1 cellular context compared by ENCODE assay signal in the genomic region with DNA sequence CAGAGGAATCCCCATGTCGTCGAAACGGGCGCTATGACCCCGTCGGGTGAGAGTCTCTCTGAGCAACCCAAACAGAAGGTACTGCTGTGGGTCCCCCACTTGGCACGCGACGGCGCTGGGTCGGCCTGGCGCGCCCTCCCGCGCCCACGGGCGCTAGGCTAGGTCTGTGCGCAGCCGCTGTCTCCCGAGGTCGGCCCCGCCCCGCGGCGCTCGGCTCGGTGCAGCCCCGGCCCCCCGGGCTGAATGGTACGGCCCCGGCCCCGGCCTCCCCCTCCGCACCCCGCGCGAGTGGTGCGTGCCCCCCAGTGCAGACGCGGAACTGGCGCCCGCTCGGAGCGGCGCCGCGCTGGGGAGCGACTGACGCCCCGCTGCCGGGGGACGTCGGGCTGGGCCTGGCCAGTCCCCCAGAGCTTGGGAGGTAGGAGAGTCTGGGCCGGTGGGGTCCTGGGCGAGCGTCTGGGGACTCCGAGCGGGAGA.
TF ChIP-seq lines count a peak whose summit lies in the region.

A gene (plus strand): TSS at position 305 of the 477 bp plus-strand sequence.

TF ChIP-seq in HEK293, 187 proteins besides CTCF, POLR2A, EP300 and RAD21 (continued from another document and continues in another):
- TF ChIP-seq, protein P1, sequence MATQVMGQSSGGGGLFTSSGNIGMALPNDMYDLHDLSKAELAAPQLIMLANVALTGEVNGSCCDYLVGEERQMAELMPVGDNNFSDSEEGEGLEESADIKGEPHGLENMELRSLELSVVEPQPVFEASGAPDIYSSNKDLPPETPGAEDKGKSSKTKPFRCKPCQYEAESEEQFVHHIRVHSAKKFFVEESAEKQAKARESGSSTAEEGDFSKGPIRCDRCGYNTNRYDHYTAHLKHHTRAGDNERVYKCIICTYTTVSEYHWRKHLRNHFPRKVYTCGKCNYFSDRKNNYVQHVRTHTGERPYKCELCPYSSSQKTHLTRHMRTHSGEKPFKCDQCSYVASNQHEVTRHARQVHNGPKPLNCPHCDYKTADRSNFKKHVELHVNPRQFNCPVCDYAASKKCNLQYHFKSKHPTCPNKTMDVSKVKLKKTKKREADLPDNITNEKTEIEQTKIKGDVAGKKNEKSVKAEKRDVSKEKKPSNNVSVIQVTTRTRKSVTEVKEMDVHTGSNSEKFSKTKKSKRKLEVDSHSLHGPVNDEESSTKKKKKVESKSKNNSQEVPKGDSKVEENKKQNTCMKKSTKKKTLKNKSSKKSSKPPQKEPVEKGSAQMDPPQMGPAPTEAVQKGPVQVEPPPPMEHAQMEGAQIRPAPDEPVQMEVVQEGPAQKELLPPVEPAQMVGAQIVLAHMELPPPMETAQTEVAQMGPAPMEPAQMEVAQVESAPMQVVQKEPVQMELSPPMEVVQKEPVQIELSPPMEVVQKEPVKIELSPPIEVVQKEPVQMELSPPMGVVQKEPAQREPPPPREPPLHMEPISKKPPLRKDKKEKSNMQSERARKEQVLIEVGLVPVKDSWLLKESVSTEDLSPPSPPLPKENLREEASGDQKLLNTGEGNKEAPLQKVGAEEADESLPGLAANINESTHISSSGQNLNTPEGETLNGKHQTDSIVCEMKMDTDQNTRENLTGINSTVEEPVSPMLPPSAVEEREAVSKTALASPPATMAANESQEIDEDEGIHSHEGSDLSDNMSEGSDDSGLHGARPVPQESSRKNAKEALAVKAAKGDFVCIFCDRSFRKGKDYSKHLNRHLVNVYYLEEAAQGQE (tag by site-specific recombination; IDR thresholded peaks at IDR 0.05) = no peak
- TF ChIP-seq, protein P2, sequence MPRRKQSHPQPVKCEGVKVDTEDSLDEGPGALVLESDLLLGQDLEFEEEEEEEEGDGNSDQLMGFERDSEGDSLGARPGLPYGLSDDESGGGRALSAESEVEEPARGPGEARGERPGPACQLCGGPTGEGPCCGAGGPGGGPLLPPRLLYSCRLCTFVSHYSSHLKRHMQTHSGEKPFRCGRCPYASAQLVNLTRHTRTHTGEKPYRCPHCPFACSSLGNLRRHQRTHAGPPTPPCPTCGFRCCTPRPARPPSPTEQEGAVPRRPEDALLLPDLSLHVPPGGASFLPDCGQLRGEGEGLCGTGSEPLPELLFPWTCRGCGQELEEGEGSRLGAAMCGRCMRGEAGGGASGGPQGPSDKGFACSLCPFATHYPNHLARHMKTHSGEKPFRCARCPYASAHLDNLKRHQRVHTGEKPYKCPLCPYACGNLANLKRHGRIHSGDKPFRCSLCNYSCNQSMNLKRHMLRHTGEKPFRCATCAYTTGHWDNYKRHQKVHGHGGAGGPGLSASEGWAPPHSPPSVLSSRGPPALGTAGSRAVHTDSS (tag by site-specific recombination; IDR thresholded peaks at IDR 0.05) = no peak
- no peak for TF ChIP-seq EGR2 (tag by site-specific recombination; IDR thresholded peaks at IDR 0.05; ENCODE audit: low read depth)
- TF ChIP-seq OVOL3 (tag by site-specific recombination; IDR thresholded peaks at IDR 0.05) = no peak
- TF ChIP-seq HOXD13 (CRISPR knock-in tag; IDR thresholded peaks at IDR 0.05; ENCODE audit: borderline replicate concordance) = no peak
- TF ChIP-seq ZNF214 (tag by site-specific recombination; IDR thresholded peaks at IDR 0.05; ENCODE audit: borderline replicate concordance) = no peak
- no peak; the same call in 1 of the 2 replicates for TF ChIP-seq ZIC2 (tag by site-specific recombination; IDR thresholded peaks at IDR 0.05)
- TF ChIP-seq ZNF843 (tag by site-specific recombination; IDR thresholded peaks at IDR 0.05) = no peak
- TF ChIP-seq, protein P3, sequence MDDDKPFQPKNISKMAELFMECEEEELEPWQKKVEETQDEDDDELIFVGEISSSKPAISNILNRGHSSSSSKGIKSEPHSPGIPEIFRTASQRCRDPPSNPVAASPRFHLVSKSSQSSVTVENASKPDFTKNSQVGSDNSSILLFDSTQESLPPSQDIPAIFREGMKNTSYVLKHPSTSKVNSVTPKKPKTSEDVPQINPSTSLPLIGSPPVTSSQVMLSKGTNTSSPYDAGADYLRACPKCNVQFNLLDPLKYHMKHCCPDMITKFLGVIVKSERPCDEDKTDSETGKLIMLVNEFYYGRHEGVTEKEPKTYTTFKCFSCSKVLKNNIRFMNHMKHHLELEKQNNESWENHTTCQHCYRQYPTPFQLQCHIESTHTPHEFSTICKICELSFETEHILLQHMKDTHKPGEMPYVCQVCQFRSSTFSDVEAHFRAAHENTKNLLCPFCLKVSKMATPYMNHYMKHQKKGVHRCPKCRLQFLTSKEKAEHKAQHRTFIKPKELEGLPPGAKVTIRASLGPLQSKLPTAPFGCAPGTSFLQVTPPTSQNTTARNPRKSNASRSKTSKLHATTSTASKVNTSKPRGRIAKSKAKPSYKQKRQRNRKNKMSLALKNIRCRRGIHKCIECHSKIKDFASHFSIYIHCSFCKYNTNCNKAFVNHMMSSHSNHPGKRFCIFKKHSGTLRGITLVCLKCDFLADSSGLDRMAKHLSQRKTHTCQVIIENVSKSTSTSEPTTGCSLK (tag by site-specific recombination; IDR thresholded peaks at IDR 0.05) = no peak
- no peak for TF ChIP-seq ZNF16 (tag by site-specific recombination; IDR thresholded peaks at IDR 0.05; ENCODE audit: low read depth)
- no peak for TF ChIP-seq ZNF776 (tag by site-specific recombination; IDR thresholded peaks at IDR 0.05; ENCODE audit: borderline replicate concordance)
- TF ChIP-seq ZNF239 (tag by site-specific recombination; IDR thresholded peaks at IDR 0.05) = no peak
- TF ChIP-seq ZNF48 (tag by site-specific recombination; IDR thresholded peaks at IDR 0.05) = no peak
- no peak for TF ChIP-seq ZNF558 (tag by site-specific recombination; IDR thresholded peaks at IDR 0.05)
- no peak for TF ChIP-seq ZNF274 (IDR thresholded peaks at IDR 0.05; ENCODE audit: low read length)
- no peak for TF ChIP-seq ZNF274 (tag by site-specific recombination; IDR thresholded peaks at IDR 0.05; ENCODE audit: borderline replicate concordance)
- TF ChIP-seq ZNF184 (tag by site-specific recombination; IDR thresholded peaks at IDR 0.05) = no peak
- TF ChIP-seq, protein P4, sequence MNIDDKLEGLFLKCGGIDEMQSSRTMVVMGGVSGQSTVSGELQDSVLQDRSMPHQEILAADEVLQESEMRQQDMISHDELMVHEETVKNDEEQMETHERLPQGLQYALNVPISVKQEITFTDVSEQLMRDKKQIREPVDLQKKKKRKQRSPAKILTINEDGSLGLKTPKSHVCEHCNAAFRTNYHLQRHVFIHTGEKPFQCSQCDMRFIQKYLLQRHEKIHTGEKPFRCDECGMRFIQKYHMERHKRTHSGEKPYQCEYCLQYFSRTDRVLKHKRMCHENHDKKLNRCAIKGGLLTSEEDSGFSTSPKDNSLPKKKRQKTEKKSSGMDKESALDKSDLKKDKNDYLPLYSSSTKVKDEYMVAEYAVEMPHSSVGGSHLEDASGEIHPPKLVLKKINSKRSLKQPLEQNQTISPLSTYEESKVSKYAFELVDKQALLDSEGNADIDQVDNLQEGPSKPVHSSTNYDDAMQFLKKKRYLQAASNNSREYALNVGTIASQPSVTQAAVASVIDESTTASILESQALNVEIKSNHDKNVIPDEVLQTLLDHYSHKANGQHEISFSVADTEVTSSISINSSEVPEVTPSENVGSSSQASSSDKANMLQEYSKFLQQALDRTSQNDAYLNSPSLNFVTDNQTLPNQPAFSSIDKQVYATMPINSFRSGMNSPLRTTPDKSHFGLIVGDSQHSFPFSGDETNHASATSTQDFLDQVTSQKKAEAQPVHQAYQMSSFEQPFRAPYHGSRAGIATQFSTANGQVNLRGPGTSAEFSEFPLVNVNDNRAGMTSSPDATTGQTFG (tag by site-specific recombination; IDR thresholded peaks at IDR 0.05; ENCODE audit: borderline replicate concordance) = no peak
- 0 out of 2 replicates have a peak, but pooled peaks have one; percentile 26 for TF ChIP-seq ZNF660 (tag by site-specific recombination; IDR thresholded peaks at IDR 0.05)
- no peak for TF ChIP-seq ZNF146 (tag by site-specific recombination; IDR thresholded peaks at IDR 0.05)
- TF ChIP-seq, protein P5, sequence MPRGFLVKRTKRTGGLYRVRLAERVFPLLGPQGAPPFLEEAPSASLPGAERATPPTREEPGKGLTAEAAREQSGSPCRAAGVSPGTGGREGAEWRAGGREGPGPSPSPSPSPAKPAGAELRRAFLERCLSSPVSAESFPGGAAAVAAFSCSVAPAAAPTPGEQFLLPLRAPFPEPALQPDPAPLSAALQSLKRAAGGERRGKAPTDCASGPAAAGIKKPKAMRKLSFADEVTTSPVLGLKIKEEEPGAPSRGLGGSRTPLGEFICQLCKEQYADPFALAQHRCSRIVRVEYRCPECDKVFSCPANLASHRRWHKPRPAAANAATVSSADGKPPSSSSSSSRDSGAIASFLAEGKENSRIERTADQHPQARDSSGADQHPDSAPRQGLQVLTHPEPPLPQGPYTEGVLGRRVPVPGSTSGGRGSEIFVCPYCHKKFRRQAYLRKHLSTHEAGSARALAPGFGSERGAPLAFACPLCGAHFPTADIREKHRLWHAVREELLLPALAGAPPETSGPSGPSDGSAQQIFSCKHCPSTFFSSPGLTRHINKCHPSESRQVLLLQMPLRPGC (tag by site-specific recombination; IDR thresholded peaks at IDR 0.05) = no peak
- TF ChIP-seq ZFP69B (tag by site-specific recombination; IDR thresholded peaks at IDR 0.05) = peak; percentile 68; the same call in 1 of the 2 replicates
- no peak for TF ChIP-seq ZFP3 (tag by site-specific recombination; IDR thresholded peaks at IDR 0.05; ENCODE audit: low read depth)
- TF ChIP-seq, protein P6, sequence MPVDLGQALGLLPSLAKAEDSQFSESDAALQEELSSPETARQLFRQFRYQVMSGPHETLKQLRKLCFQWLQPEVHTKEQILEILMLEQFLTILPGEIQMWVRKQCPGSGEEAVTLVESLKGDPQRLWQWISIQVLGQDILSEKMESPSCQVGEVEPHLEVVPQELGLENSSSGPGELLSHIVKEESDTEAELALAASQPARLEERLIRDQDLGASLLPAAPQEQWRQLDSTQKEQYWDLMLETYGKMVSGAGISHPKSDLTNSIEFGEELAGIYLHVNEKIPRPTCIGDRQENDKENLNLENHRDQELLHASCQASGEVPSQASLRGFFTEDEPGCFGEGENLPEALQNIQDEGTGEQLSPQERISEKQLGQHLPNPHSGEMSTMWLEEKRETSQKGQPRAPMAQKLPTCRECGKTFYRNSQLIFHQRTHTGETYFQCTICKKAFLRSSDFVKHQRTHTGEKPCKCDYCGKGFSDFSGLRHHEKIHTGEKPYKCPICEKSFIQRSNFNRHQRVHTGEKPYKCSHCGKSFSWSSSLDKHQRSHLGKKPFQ (tag by site-specific recombination; IDR thresholded peaks at IDR 0.05) = no peak
- no peak for TF ChIP-seq KLF1 (tag by site-specific recombination; IDR thresholded peaks at IDR 0.05)
- no peak for TF ChIP-seq ZNF76 (tag by site-specific recombination; IDR thresholded peaks at IDR 0.05; ENCODE audit: borderline replicate concordance, low read depth)
- no peak for TF ChIP-seq BCL11B (tag by site-specific recombination; IDR thresholded peaks at IDR 0.05; ENCODE audit: low read depth)
- no peak for TF ChIP-seq ZNF23 (tag by site-specific recombination; IDR thresholded peaks at IDR 0.05; ENCODE audit: borderline replicate concordance)
- TF ChIP-seq, protein P7, sequence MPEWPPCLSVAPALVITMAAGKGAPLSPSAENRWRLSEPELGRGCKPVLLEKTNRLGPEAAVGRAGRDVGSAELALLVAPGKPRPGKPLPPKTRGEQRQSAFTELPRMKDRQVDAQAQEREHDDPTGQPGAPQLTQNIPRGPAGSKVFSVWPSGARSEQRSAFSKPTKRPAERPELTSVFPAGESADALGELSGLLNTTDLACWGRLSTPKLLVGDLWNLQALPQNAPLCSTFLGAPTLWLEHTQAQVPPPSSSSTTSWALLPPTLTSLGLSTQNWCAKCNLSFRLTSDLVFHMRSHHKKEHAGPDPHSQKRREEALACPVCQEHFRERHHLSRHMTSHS (tag by site-specific recombination; IDR thresholded peaks at IDR 0.05) = no peak
- TF ChIP-seq, protein P8, sequence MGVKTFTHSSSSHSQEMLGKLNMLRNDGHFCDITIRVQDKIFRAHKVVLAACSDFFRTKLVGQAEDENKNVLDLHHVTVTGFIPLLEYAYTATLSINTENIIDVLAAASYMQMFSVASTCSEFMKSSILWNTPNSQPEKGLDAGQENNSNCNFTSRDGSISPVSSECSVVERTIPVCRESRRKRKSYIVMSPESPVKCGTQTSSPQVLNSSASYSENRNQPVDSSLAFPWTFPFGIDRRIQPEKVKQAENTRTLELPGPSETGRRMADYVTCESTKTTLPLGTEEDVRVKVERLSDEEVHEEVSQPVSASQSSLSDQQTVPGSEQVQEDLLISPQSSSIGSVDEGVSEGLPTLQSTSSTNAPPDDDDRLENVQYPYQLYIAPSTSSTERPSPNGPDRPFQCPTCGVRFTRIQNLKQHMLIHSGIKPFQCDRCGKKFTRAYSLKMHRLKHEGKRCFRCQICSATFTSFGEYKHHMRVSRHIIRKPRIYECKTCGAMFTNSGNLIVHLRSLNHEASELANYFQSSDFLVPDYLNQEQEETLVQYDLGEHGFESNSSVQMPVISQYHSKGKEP (tag by site-specific recombination; IDR thresholded peaks at IDR 0.05) = 0 out of 2 replicates have a peak, but pooled peaks have one; percentile 4
- no peak for TF ChIP-seq ZNF426 (tag by site-specific recombination; IDR thresholded peaks at IDR 0.05)
- TF ChIP-seq, protein P9, sequence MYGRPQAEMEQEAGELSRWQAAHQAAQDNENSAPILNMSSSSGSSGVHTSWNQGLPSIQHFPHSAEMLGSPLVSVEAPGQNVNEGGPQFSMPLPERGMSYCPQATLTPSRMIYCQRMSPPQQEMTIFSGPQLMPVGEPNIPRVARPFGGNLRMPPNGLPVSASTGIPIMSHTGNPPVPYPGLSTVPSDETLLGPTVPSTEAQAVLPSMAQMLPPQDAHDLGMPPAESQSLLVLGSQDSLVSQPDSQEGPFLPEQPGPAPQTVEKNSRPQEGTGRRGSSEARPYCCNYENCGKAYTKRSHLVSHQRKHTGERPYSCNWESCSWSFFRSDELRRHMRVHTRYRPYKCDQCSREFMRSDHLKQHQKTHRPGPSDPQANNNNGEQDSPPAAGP (tag by site-specific recombination; IDR thresholded peaks at IDR 0.05) = no peak
- no peak for TF ChIP-seq ZNF19 (tag by site-specific recombination; IDR thresholded peaks at IDR 0.05; ENCODE audit: low read depth)
- no peak for TF ChIP-seq ZNF677 (tag by site-specific recombination; IDR thresholded peaks at IDR 0.05)
- no peak; the same call in 1 of the 2 replicates for TF ChIP-seq SP3 (tag by site-specific recombination; IDR thresholded peaks at IDR 0.05)
- TF ChIP-seq ZNF529 (tag by site-specific recombination; IDR thresholded peaks at IDR 0.05; ENCODE audit: insufficient replicate concordance) = no peak
- no peak for TF ChIP-seq ZNF530 (tag by site-specific recombination; IDR thresholded peaks at IDR 0.05; ENCODE audit: low read depth)
- TF ChIP-seq ZNF791 (tag by site-specific recombination; IDR thresholded peaks at IDR 0.05) = no peak
- TF ChIP-seq TRIM28 (IDR thresholded peaks at IDR 0.05; ENCODE audit: borderline replicate concordance, low read length) = no peak
- TF ChIP-seq ZNF335 (tag by site-specific recombination; conservative IDR thresholded peaks at IDR 0.05) = no peak
- TF ChIP-seq ZFP41 (tag by site-specific recombination; IDR thresholded peaks at IDR 0.05; ENCODE audit: borderline replicate concordance) = no peak
- TF ChIP-seq ZXDB (tag by site-specific recombination; IDR thresholded peaks at IDR 0.05) = 0 out of 2 replicates have a peak, but pooled peaks have one; percentile 30
- no peak for TF ChIP-seq ZNF132 (tag by site-specific recombination; IDR thresholded peaks at IDR 0.05; ENCODE audit: borderline replicate concordance)
- TF ChIP-seq SCRT1 (tag by site-specific recombination; IDR thresholded peaks at IDR 0.05; ENCODE audit: borderline replicate concordance) = no peak
- TF ChIP-seq ZBTB8A (tag by site-specific recombination; IDR thresholded peaks at IDR 0.05) = peak; percentile 94
- TF ChIP-seq KLF8 (tag by site-specific recombination; IDR thresholded peaks at IDR 0.05) = no peak
- no peak for TF ChIP-seq ZFP37 (tag by site-specific recombination; IDR thresholded peaks at IDR 0.05)
- TF ChIP-seq YY2 (tag by site-specific recombination; IDR thresholded peaks at IDR 0.05) = no peak
- TF ChIP-seq HOXC10 (CRISPR knock-in tag; IDR thresholded peaks at IDR 0.05) = no peak
- TF ChIP-seq ZNF175 (tag by site-specific recombination; IDR thresholded peaks at IDR 0.05) = no peak
